ENCODE assay signal across 8 cellular contexts in genomic region chr4:3531887-3532713, GRCh38. TPM values are rescaled to one million over a fixed set of nuclear protein-coding genes. Genes with fewer than 3 reads are reported as not detected.
DNase-seq lines count a peak whose midpoint lies in the region; ATAC-seq, FAIRE-seq and TF ChIP-seq lines count a peak whose summit lies in the region.

TSS of gene LRPAP1 (minus strand) at chr4:3532422. CDS start at chr4:3532412, 10 bp downstream.

- H3K4me3 ChIP-seq in right atrium auricular region (peak within 1 kb of the TSS; percentile 95 to 97), psoas muscle (peak within 1 kb of the TSS; percentile 91)

- FAIRE-seq in GM12891 (lab: Jason Lieb, UNC) (peak; percentile 89), urothelium cell line (lab: Jason Lieb, UNC) (no peak)

- peaks cover 4% of the 10 kb centered on the region for H3K36me3 Mint-ChIP-seq in T-helper 17 cell (ENCODE audit: low read depth)

- peaks cover 0 to 26% of the 10 kb centered on the region in 2 donors for H3K4me1 ChIP-seq in right atrium auricular region
- H3K4me1 ChIP-seq in psoas muscle: peaks cover 19% of the 10 kb centered on the region

- TF ChIP-seq CTCF in right atrium auricular region (IDR thresholded peaks at IDR 0.05) (no peak), psoas muscle (IDR thresholded peaks at IDR 0.05) (no peak)

- peak within 1 kb of the TSS; percentile 99 for H3K4me3 Mint-ChIP-seq in T-helper 17 cell

- H3K27ac Mint-ChIP-seq in T-helper 17 cell: peak within 1 kb of the TSS; percentile 96

- H3K27me3 ChIP-seq in right atrium auricular region (no peaks in the 10 kb centered on the region), psoas muscle (ENCODE audit: insufficient read depth in 3 of 3, low read length in 2 of 3) (no peaks in the 10 kb centered on the region)

- 0 to 1% (median 0%) methylated on average over 70 to 82 of the region's 82 CpGs for WGBS in psoas muscle, 3 donors

- H3K27me3 Mint-ChIP-seq in T-helper 17 cell: no peaks in the 10 kb centered on the region

- intact Hi-C loops in psoas muscle (cut with DNase I): loop anchor here in 1 of 2 donors (10.0 kb wide), 1 partner anchor 413 kb away; no protein-coding TSS in a partner anchor

- peaks cover 31% of the 10 kb centered on the region for H3K4me1 Mint-ChIP-seq in T-helper 17 cell

- H3K27ac ChIP-seq in right atrium auricular region: peak within 1 kb of the TSS; percentile 74 to 84
- peak within 1 kb of the TSS; percentile 80 for H3K27ac ChIP-seq in psoas muscle

- H3K9me3 ChIP-seq in T-helper 17 cell (ENCODE audit: control insufficient read depth, low read length, poor library complexity, severe bottlenecking) (no peaks in the 10 kb centered on the region), right atrium auricular region (no peaks in the 10 kb centered on the region), psoas muscle (no peaks in the 10 kb centered on the region)

- TF ChIP-seq POLR2A in GM12891 (IDR thresholded peaks at IDR 0.05; ENCODE audit: low read depth, low read length): peak; percentile 97

- peaks cover 16% of the 10 kb centered on the region for H3K36me3 ChIP-seq in right atrium auricular region
- peaks cover 0 to 24% of the 10 kb centered on the region in 2 donors for H3K36me3 ChIP-seq in psoas muscle (ENCODE audit: insufficient read depth in 1 of 2, low read depth in 1 of 2)

- peak; percentile 100 for DNase-seq in GM12891 (ENCODE audit: insufficient read length, low spot score)
- peak; percentile 49 for DNase-seq in NCI-H1694 (lab: John Stamatoyannopoulos, UW)
- DNase-seq in T-helper 17 cell: peak; percentile 63 to 78 (median 76)
- peak; percentile 56 to 96 (median 89) for DNase-seq in amygdala (lab: John Stamatoyannopoulos, UW)
- peak; percentile 91 for DNase-seq in right atrium auricular region (ENCODE audit: low spot score)
- peak; percentile 92 to 96 for DNase-seq in psoas muscle
- peak; percentile 96 for DNase-seq in urothelium cell line (ENCODE audit: low spot score)

- ATAC-seq in HG02798 (IDR thresholded peaks at IDR 0.05; ENCODE audit: poor library complexity, unreplicated experiment) (peak; percentile 92), T-helper 17 cell (peak; percentile 93), psoas muscle (peak; percentile 93 to 96 (median 95))

TF ChIP-seq in GM12891, 5 proteins besides CTCF, POLR2A, EP300 and RAD21:
- peak; percentile 62; the same call in 1 of the 2 replicates for TF ChIP-seq POU2F2 (IDR thresholded peaks at IDR 0.05; ENCODE audit: low read depth, low read length)
- peak; percentile 97 for TF ChIP-seq TAF1 (IDR thresholded peaks at IDR 0.05; ENCODE audit: low read depth, low read length)
- TF ChIP-seq POLR2AphosphoS5 (IDR thresholded peaks at IDR 0.05; ENCODE audit: low read depth, low read length): peak; percentile 97
- TF ChIP-seq SPI1 (IDR thresholded peaks at IDR 0.05; ENCODE audit: low read depth, low read length): no peak

RNA-seq across cellular contexts. Expression of gene LRPAP1, which starts in this region (rescaled TPM):
- polyA plus RNA-seq in GM12891 (2012; ENCODE audit: low read depth, missing spikeins): 46.7 TPM
- 10 to 100 TPM; 77.4 to 82.8 TPM for total RNA-seq in T-helper 17 cell
- 100 to 1,000 TPM; 256 to 321 TPM for total RNA-seq in right atrium auricular region
- 100 to 1,000 TPM in 2 of 4 donors, 10 to 100 TPM in 2; 73.7 to 123 (median 91.4) TPM for total RNA-seq in psoas muscle
- polyA plus RNA-seq in psoas muscle: 100 to 1,000 TPM; 103 to 122 (median 111) TPM

Comparison
In these comparisons a context has a peak if more than half of its experiments do, and no peak if none do; other contexts are left out.
1. Peak in every context shown above with its lines: DNase-seq, ATAC-seq, H3K4me3 ChIP-seq and H3K27ac ChIP-seq.
2. DNase-seq: peak in every context shown above with its lines; median percentile 100 in GM12891; 96 in urothelium cell line; 94 in psoas muscle; 91 in right atrium auricular region; 89 in amygdala; 76 in T-helper 17 cell; 49 in NCI-H1694.